ENCODE assay signal across 1 cellular context in genomic region chr9:81933547-81933946, GRCh38. TPM values are rescaled to one million over a fixed set of nuclear protein-coding genes. Genes with fewer than 3 reads are reported as not detected.
"Had no signal": no experiment of that assay in that cellular context is flagged by ENCODE, and none has a peak within 500 bp of the region (broad histone marks: within the 10 kb centered on the region; RNA-seq: fewer than 3 reads in every experiment).

No MANE protein-coding gene starts in this region.

RNA-seq across cellular contexts. Expression of gene SPATA31D4, which starts 5.3 kb away (rescaled TPM):
- polyA plus RNA-seq: GM12878 had no signal

RNA-seq across cellular contexts. Expression of gene SPATA31D3, which starts 9.8 kb away (rescaled TPM):
- polyA plus RNA-seq: GM12878 had no signal
